Comparison of ENCODE assay signal across 18 cellular contexts in the genomic region with DNA sequence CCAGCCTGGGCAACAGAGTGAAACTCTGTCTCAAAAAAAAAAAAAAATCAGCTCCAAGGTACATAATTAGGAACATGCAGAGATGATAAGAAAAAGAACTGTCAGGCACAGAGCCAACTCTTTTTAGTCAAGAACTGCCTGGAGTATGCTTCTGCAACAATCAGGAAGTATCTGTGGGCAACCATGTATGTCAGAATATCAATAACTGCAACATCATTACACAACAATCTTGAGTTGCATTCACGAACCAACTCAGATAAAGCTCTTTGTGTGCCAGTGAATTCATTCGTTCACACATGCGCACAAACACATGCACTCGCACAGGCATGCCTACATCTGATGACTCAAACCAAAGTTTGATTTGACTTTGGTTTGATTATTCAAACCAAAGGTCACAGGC. TPM values are rescaled to one million over a fixed set of nuclear protein-coding genes. Genes with fewer than 3 reads are reported as not detected.
DNase-seq lines count a peak whose midpoint lies in the region; ATAC-seq and TF ChIP-seq lines count a peak whose summit lies in the region.
"Had no signal": no experiment of that assay in that cellular context is flagged by ENCODE, and none has a peak within 500 bp of the region (broad histone marks: within the 10 kb centered on the region; RNA-seq: fewer than 3 reads in every experiment).

No MANE protein-coding gene starts in this region.

- no peaks in the 10 kb centered on the region for H3K79me2 ChIP-seq in GM23338 (replicated peaks; ENCODE audit: insufficient read depth)

- H3K36me3 Mint-ChIP-seq in Calu3 (ENCODE audit: insufficient read depth, unreplicated experiment) (no peaks in the 10 kb centered on the region), GM23338 (ENCODE audit: low read depth) (no peaks in the 10 kb centered on the region)
- H3K36me3 Mint-ChIP-seq in activated naive CD4-positive, alpha-beta T cell treated with anti-CD3 and anti-CD28 coated beads for 36 hours (ENCODE audit: low read depth), result no peaks in the 10 kb centered on the region
- H3K36me3 Mint-ChIP-seq: activated naive CD8-positive, alpha-beta T cell treated with anti-CD3 and anti-CD28 coated beads, Interleukin-2, amount 10 ng/mL, durations not matched to agents 7 days and 5 days had no signal

- H3K27me3 Mint-ChIP-seq in Calu3 (ENCODE audit: unreplicated experiment) (no peaks in the 10 kb centered on the region), GM23338 (ENCODE audit: insufficient read depth, low read depth, poor library complexity) (peaks cover 1% of the 10 kb centered on the region)
- H3K27me3 Mint-ChIP-seq in activated naive CD4-positive, alpha-beta T cell treated with anti-CD3 and anti-CD28 coated beads for 36 hours (ENCODE audit: low read depth), result no peaks in the 10 kb centered on the region
- H3K27me3 Mint-ChIP-seq: activated naive CD8-positive, alpha-beta T cell treated with anti-CD3 and anti-CD28 coated beads, Interleukin-2, amount 10 ng/mL, durations not matched to agents 7 days and 5 days had no signal

- peak; percentile 38 for ATAC-seq in left lobe of liver
- ATAC-seq in GM23338, result no peak
- no peak for ATAC-seq in GM19324 (IDR thresholded peaks at IDR 0.05; ENCODE audit: low FRiP score, unreplicated experiment)
- ATAC-seq: Panc1; stimulated activated naive CD8-positive, alpha-beta T cell treated with anti-CD3 and anti-CD28 coated beads, Interleukin-15, Interleukin-2, amounts not matched to agents 100 U/mL and 50 U/mL, for 24 hours; T-helper 17 cell had no signal

- no peak overlapping the region for H3K4me3 ChIP-seq in GM23338
- H3K4me3 ChIP-seq: ovary, smooth muscle cell had no signal

- H3K4me2 ChIP-seq in GM23338, result no peak overlapping the region
- H3K4me2 ChIP-seq: smooth muscle cell had no signal

- H3K27me3 ChIP-seq in GM23338 (ENCODE audit: insufficient read depth), result no peaks in the 10 kb centered on the region
- H3K27me3 ChIP-seq: ovary had no signal

- H3K9me3 Mint-ChIP-seq in Calu3 (ENCODE audit: low read depth, unreplicated experiment) (no peaks in the 10 kb centered on the region), GM23338 (0 out of 3 replicates have a peak, but pooled peaks cover 3% of the 10 kb centered on the region)
- H3K9me3 Mint-ChIP-seq in activated naive CD4-positive, alpha-beta T cell treated with anti-CD3 and anti-CD28 coated beads for 36 hours, result peaks cover 1% of the 10 kb centered on the region

- no peak overlapping the region for H3K27ac ChIP-seq in GM23338 (ENCODE audit: low read depth)
- H3K27ac ChIP-seq: ovary had no signal

- no peaks in the 10 kb centered on the region for H4K20me1 ChIP-seq in GM23338 (replicated peaks; ENCODE audit: insufficient read depth)

- no peaks in the 10 kb centered on the region for H3K36me3 ChIP-seq in GM23338 (ENCODE audit: insufficient read depth)
- H3K36me3 ChIP-seq: ovary had no signal

- intact Hi-C loops in Calu3 (cut with micrococcal nuclease; ENCODE audit: unreplicated experiment), result loop anchor here (2.0 kb wide), 1 partner anchor 17 kb away; no protein-coding TSS in a partner anchor
- intact Hi-C loops in activated naive CD4-positive, alpha-beta T cell treated with anti-CD3 and anti-CD28 coated beads for 36 hours (cut with micrococcal nuclease), result no loop called here

- DNase-seq in Calu3, result peak; percentile 52
- peak; percentile 27 for DNase-seq in NCI-H2029 treated with DMSO at 0.1 percent for 48 hours (lab: John Stamatoyannopoulos, UW)
- peak; percentile 7 for DNase-seq in astrocyte of the hippocampus (ENCODE audit: low read depth, low spot score)
- DNase-seq in left lobe of liver (ENCODE audit: low spot score), result no peak
- DNase-seq in activated CD4-positive, CD25-positive, alpha-beta regulatory T cell (lab: John Stamatoyannopoulos, UW), result no peak
- no peak for DNase-seq in activated naive CD4-positive, alpha-beta T cell treated with anti-CD3 and anti-CD28 coated beads for 36 hours
- DNase-seq in GM23338 (ENCODE audit: low spot score), result no peak
- DNase-seq: activated CD4-positive, alpha-beta T cell treated with anti-CD3 and anti-CD28 coated beads for 48 hours; activated naive CD8-positive, alpha-beta T cell treated with anti-CD3 and anti-CD28 coated beads, Interleukin-2, amount 10 ng/mL, durations not matched to agents 7 days and 5 days; activated T-cell treated with anti-CD3 and anti-CD28 coated beads, Interleukin-2, amount 50 U/mL, for 1 hour; central memory CD4-positive, alpha-beta T cell; NCI-H1417 treated with DMSO at 0.1 percent for 48 hours; ovary; stimulated activated naive CD8-positive, alpha-beta T cell treated with anti-CD3 and anti-CD28 coated beads, Interleukin-15, Interleukin-2, amounts not matched to agents 100 U/mL and 50 U/mL, for 24 hours; T-helper 17 cell had no signal

- TF ChIP-seq CTCF in Calu3 (IDR thresholded peaks at IDR 0.05; ENCODE audit: unreplicated experiment) (no peak), GM23338 (conservative IDR thresholded peaks at IDR 0.05; ENCODE audit: low read depth in 2 of 2) (no peak)

- H3K27ac Mint-ChIP-seq in Calu3 (ENCODE audit: unreplicated experiment) (no peak overlapping the region), GM23338 (no peak overlapping the region)
- no peak overlapping the region for H3K27ac Mint-ChIP-seq in activated naive CD4-positive, alpha-beta T cell treated with anti-CD3 and anti-CD28 coated beads for 36 hours
- H3K27ac Mint-ChIP-seq: activated naive CD8-positive, alpha-beta T cell treated with anti-CD3 and anti-CD28 coated beads, Interleukin-2, amount 10 ng/mL, durations not matched to agents 7 days and 5 days; T-helper 17 cell had no signal

- no TSS peak for BruUV-seq in Calu3 (replicated peaks; lab: Mats Ljungman, UMichigan)

- no peaks in the 10 kb centered on the region for H3F3A ChIP-seq in GM23338 (replicated peaks; ENCODE audit: low read depth)

- no peak overlapping the region for H2AFZ ChIP-seq in GM23338

- H3K4me1 Mint-ChIP-seq in Calu3 (ENCODE audit: low read depth, unreplicated experiment), result peaks cover 14% of the 10 kb centered on the region
- H3K4me1 Mint-ChIP-seq in activated naive CD4-positive, alpha-beta T cell treated with anti-CD3 and anti-CD28 coated beads for 36 hours (ENCODE audit: low read depth), result no peaks in the 10 kb centered on the region
- peaks cover 7% of the 10 kb centered on the region; the same call in 2 of the 3 replicates for H3K4me1 Mint-ChIP-seq in GM23338
- H3K4me1 Mint-ChIP-seq: activated naive CD8-positive, alpha-beta T cell treated with anti-CD3 and anti-CD28 coated beads, Interleukin-2, amount 10 ng/mL, durations not matched to agents 7 days and 5 days had no signal

- no peaks in the 10 kb centered on the region for H3K9me2 ChIP-seq in GM23338 (ENCODE audit: insufficient read depth)

- CTCF ChIA-PET in Calu3 (lab: Charles Lee), result interaction anchor here (0.6 to 1.7 kb wide), 7 partner anchors 13 to 837 kb away, joined by 3 to 9 read pairs (median 4); no protein-coding TSS in a partner anchor
- CTCF ChIA-PET in activated naive CD4-positive, alpha-beta T cell treated with anti-CD3 and anti-CD28 coated beads for 36 hours (lab: Charles Lee), result no interaction called here

- H3K4me1 ChIP-seq in GM23338 (ENCODE audit: insufficient read depth), result 0 out of 2 replicates have a peak, but pooled peaks cover 8% of the 10 kb centered on the region

- H3K4me3 Mint-ChIP-seq in Calu3 (ENCODE audit: low read depth, unreplicated experiment) (no peak overlapping the region), GM23338 (no peak overlapping the region)
- H3K4me3 Mint-ChIP-seq in activated naive CD4-positive, alpha-beta T cell treated with anti-CD3 and anti-CD28 coated beads for 36 hours, result no peak overlapping the region
- H3K4me3 Mint-ChIP-seq: activated naive CD8-positive, alpha-beta T cell treated with anti-CD3 and anti-CD28 coated beads, Interleukin-2, amount 10 ng/mL, durations not matched to agents 7 days and 5 days; T-helper 17 cell had no signal

TF ChIP-seq in GM23338, 12 proteins besides CTCF, POLR2A, EP300 and RAD21 (continues in another document):
- no peak for TF ChIP-seq EZH2 (IDR thresholded peaks at IDR 0.05; ENCODE audit: low read depth, unreplicated experiment)

RNA-seq across cellular contexts. Expression of a gene that starts 32.1 kb away (rescaled TPM):
- not detected in 2 replicates for total RNA-seq in Calu3 (2022)
- 0.48 TPM for total RNA-seq in left lobe of liver
- 1 to 10 TPM in 1 of 2 experiments, under 1 TPM in 1; 0.55 to 1.2 TPM for total RNA-seq in activated naive CD4-positive, alpha-beta T cell treated with anti-CD3 and anti-CD28 coated beads for 36 hours
- 0.35 and 1.0 TPM in 2 replicates for total RNA-seq in GM23338 (2014; rRNA removed; shearing (Covaris generic))
- 0.68 and 1.4 TPM in 2 replicates for polyA plus RNA-seq in GM23338 (2016; fragmentation: Nextera tagmentation; extraction: Ambion mirVana)

RNA-seq across cellular contexts. Expression of a gene that starts 45.0 kb away (rescaled TPM):
- 66.7 and 75.4 TPM in 2 replicates for total RNA-seq in Calu3 (2022)
- total RNA-seq in left lobe of liver, result 17.5 TPM
- 10 to 100 TPM; 46.4 to 47.5 TPM for total RNA-seq in activated naive CD4-positive, alpha-beta T cell treated with anti-CD3 and anti-CD28 coated beads for 36 hours
- 128 and 139 TPM in 2 replicates for total RNA-seq in GM23338 (2014; rRNA removed; shearing (Covaris generic))
- 97.6 and 110 TPM in 2 replicates for polyA plus RNA-seq in GM23338 (2016; fragmentation: Nextera tagmentation; extraction: Ambion mirVana)

Comparison
In these comparisons a context has a peak if more than half of its experiments do, and no peak if none do; other contexts are left out.
1. DNase-seq: peak in Calu3 (single experiment), NCI-H2029 treated with DMSO at 0.1 percent for 48 hours (single experiment) and astrocyte of the hippocampus (single experiment); none in left lobe of liver (single experiment), activated CD4-positive, CD25-positive, alpha-beta regulatory T cell (0 of 4), activated naive CD4-positive, alpha-beta T cell treated with anti-CD3 and anti-CD28 coated beads for 36 hours (single experiment) and GM23338 (single experiment).